Comparison of ENCODE assay signal across 8 cellular contexts in genomic region chr15:48644498-48644826, GRCh38. TPM values are rescaled to one million over a fixed set of nuclear protein-coding genes. Genes with fewer than 3 reads are reported as not detected.
DNase-seq lines count a peak whose midpoint lies in the region; ATAC-seq lines count a peak whose summit lies in the region.

No MANE protein-coding gene starts in this region.

- no peak overlapping the region for H3K27ac ChIP-seq in duodenal mucosa (ENCODE audit: low read depth, low read length)
- peak overlapping the region; percentile 45 for H3K27ac ChIP-seq in muscle layer of colon (ENCODE audit: low read depth, low read length)

- ATAC-seq in GM19324 (IDR thresholded peaks at IDR 0.05; ENCODE audit: low FRiP score, unreplicated experiment) (peak; percentile 1), GM18868 (IDR thresholded peaks at IDR 0.05; ENCODE audit: unreplicated experiment) (no peak)

- H3K27me3 ChIP-seq in duodenal mucosa (ENCODE audit: control insufficient read depth in 1 of 2, insufficient read depth in 2 of 2, low read length in 2 of 2) (peaks cover 12 to 25% of the 10 kb centered on the region in 2 donors), muscle layer of colon (ENCODE audit: control insufficient read depth in 1 of 2, insufficient read depth in 2 of 2, low read length in 2 of 2) (peaks cover 0 to 6% of the 10 kb centered on the region in 2 donors)

- peak overlapping the region; percentile 49 to 55 for H3K9ac ChIP-seq in duodenal mucosa (ENCODE audit: low read depth in 1 of 2, low read length in 2 of 2)
- H3K9ac ChIP-seq in muscle layer of colon (ENCODE audit: low read length), result peak overlapping the region; percentile 13

- H3K4me3 ChIP-seq in duodenal mucosa (ENCODE audit: low read depth in 1 of 2, low read length in 2 of 2), result peak overlapping the region; percentile 62 to 70
- peak overlapping the region; percentile 67 to 68 for H3K4me3 ChIP-seq in muscle layer of colon (ENCODE audit: low read depth in 1 of 2, low read length in 2 of 2)

- no peaks in the 10 kb centered on the region for H3K4me1 ChIP-seq in duodenal mucosa (ENCODE audit: control insufficient read depth in 1 of 2, insufficient read depth in 2 of 2, low read length in 2 of 2)
- H3K4me1 ChIP-seq in muscle layer of colon (ENCODE audit: insufficient read depth, low read length), result peaks cover 4% of the 10 kb centered on the region

- H3K36me3 ChIP-seq in duodenal mucosa (ENCODE audit: control insufficient read depth in 1 of 2, insufficient read depth in 2 of 2, low read length in 2 of 2) (no peaks in the 10 kb centered on the region), muscle layer of colon (ENCODE audit: insufficient read depth, low read length) (no peaks in the 10 kb centered on the region)

- no peaks in the 10 kb centered on the region for H3K9me3 ChIP-seq in duodenal mucosa (ENCODE audit: control insufficient read depth in 1 of 2, low read length in 2 of 2)
- H3K9me3 ChIP-seq in muscle layer of colon (ENCODE audit: low read length), result no peaks in the 10 kb centered on the region

- DNase-seq in HT1080 (ENCODE audit: low read depth), result peak; percentile 21
- no peak for DNase-seq in NCI-H1417 (lab: John Stamatoyannopoulos, UW)
- no peak for DNase-seq in kidney glomerular epithelial cell (lab: John Stamatoyannopoulos, UW)
- DNase-seq in COLO829 (ENCODE audit: low spot score), result no peak

RNA-seq across cellular contexts. Expression of gene FBN1, which starts 1.0 kb away (rescaled TPM):
- total RNA-seq in HT1080 (2014; rRNA removed; shearing (Covaris generic)), result 18.5 and 21.0 TPM in 2 replicates
- polyA plus RNA-seq in HT1080 (2015; cell fraction: cytosol; rRNA removed), result 3.6 and 6.0 TPM in 2 replicates
- polyA plus RNA-seq in HT1080 (2015; cell fraction: nucleus; rRNA removed), result 94.2 and 97.7 TPM in 2 replicates
